12 cellular contexts compared by ENCODE assay signal in the genomic region with DNA sequence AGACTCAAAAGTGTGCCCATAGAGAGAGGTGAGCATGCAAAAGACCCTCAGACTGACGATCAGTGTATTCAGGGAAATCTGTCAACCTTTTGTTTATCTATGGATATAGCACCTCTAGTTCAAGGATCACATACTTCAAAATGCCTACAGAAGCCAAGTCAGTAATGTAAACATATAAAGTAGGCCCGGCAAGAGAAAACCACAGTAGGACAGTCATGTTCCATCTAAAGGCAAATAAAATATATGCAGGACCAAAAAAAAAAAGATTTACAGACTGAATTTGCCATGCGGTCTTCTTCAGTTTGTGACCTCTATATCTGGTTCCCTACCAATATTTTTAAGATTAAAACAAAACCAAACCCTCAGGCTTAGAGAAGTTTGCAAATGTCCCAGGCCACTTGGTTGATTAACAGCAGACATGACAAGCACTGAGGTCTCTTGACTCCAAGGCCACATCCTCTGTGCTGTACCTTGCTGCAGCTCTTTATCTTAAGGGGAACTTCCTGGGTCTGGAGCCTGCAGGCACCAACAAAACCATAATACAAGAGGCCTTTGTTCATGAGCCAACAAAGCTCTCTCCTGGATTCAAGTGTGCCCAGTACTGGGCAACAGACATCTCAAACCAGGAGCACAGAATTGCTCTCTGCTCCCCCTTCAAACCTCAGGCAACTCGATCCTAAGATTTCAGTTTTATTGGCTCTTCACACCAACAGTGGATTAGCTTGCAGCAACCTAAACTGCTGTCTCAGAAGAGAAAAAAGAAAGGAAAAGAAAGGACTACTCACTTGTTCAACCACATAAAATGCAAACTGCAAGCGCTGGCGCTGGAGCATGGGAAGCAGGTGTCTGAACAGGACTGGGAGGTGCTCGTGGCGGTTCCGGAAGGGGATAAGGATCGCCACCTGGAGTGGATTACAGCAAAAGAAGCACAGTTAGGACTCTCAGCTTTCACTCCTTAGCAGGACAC.
A peak's percentile ranks its signal among the peaks of the same experiment; 100 is the strongest.
DNase-seq lines count a peak whose midpoint lies in the region; ATAC-seq and TF ChIP-seq lines count a peak whose summit lies in the region.
"Had no signal": no experiment of that assay in that cellular context is flagged by ENCODE, and none has a peak within 500 bp of the region (broad histone marks: within the 10 kb centered on the region; RNA-seq: fewer than 3 reads in every experiment).

No MANE protein-coding gene starts in this region.

- in situ Hi-C loops in Panc1 (cut with HindIII; ENCODE audit: low pct_unique_long_range_greater_than_20kb, low sequenced_read_pairs) = no loop called here

- intact Hi-C loops in activated CD4-positive, alpha-beta memory T cell treated with anti-CD3 and anti-CD28 coated beads for 36 hours (cut with micrococcal nuclease) = no loop called here
- intact Hi-C loops in Panc1 (cut with micrococcal nuclease; ENCODE audit: unreplicated experiment) = no loop called here
- intact Hi-C loops in left colon (cut with DNase I, micrococcal nuclease) = no loop called here

- POLR2A ChIA-PET in activated CD4-positive, alpha-beta memory T cell treated with anti-CD3 and anti-CD28 coated beads, Interleukin-2, amount 10 ng/mL, durations not matched to agents 7 days and 5 days (lab: Charles Lee) = interaction anchor here (1.2 to 4.1 kb wide), 2 partner anchors 25 to 28 kb away, joined by 3 to 11 read pairs; no protein-coding TSS in a partner anchor
- POLR2A ChIA-PET in activated CD4-positive, alpha-beta memory T cell treated with anti-CD3 and anti-CD28 coated beads for 36 hours (lab: Charles Lee) = no interaction called here
- POLR2A ChIA-PET in Panc1 (lab: Charles Lee) = no interaction called here

- ATAC-seq in Panc1 (peak; percentile 60; the same call in 1 of the 2 replicates), left colon (peak; percentile 72)

- H3K4me3 ChIP-seq in Panc1 (ENCODE audit: low read depth in 2 of 2, low read length in 2 of 2) = no peak overlapping the region
- H3K4me3 ChIP-seq in subcutaneous abdominal adipose tissue (ENCODE audit: low read depth in 1 of 5, low read length in 5 of 5) = no peak overlapping the region

- peaks cover 10% of the 10 kb centered on the region for H3K4me1 ChIP-seq in Panc1 (ENCODE audit: control insufficient read depth, insufficient read depth, low read length)
- peaks cover 0 to 3% (median 0%) of the 10 kb centered on the region in 5 donors for H3K4me1 ChIP-seq in subcutaneous abdominal adipose tissue (ENCODE audit: control insufficient read depth in 5 of 5, insufficient read depth in 5 of 5, low read length in 5 of 5)

- H3K9me3 ChIP-seq in Panc1 (ENCODE audit: control insufficient read depth, insufficient read depth, low read depth, low read length) = no peaks in the 10 kb centered on the region
- no peaks in the 10 kb centered on the region for H3K9me3 ChIP-seq in subcutaneous abdominal adipose tissue (ENCODE audit: control insufficient read depth in 5 of 5, low read length in 5 of 5)

- H3K27ac Mint-ChIP-seq in activated CD4-positive, alpha-beta memory T cell treated with anti-CD3 and anti-CD28 coated beads, Interleukin-2, amount 10 ng/mL, durations not matched to agents 7 days and 5 days = peak overlapping the region; percentile 68
- H3K27ac Mint-ChIP-seq in activated CD4-positive, alpha-beta memory T cell treated with anti-CD3 and anti-CD28 coated beads for 36 hours = no peak overlapping the region

- DNase-seq in activated CD4-positive, alpha-beta memory T cell treated with anti-CD3 and anti-CD28 coated beads, Interleukin-2, amount 10 ng/mL, durations not matched to agents 7 days and 5 days = peak; percentile 36
- DNase-seq in activated CD4-positive, alpha-beta memory T cell treated with anti-CD3 and anti-CD28 coated beads for 36 hours = no peak
- DNase-seq in Panc1 (ENCODE audit: low read depth, low spot score) (no peak), left colon (peak; percentile 54 to 61), HuH-7.5 (ENCODE audit: low spot score) (no peak), UCSD-AML1 (lab: John Stamatoyannopoulos, UW; ENCODE audit: unreplicated experiment) (no peak), ureter (ENCODE audit: low spot score) (no peak)
- DNase-seq: GF-D8, kidney glomerular epithelial cell, NCI-H1694 had no signal

- H3K4me1 Mint-ChIP-seq in activated CD4-positive, alpha-beta memory T cell treated with anti-CD3 and anti-CD28 coated beads, Interleukin-2, amount 10 ng/mL, durations not matched to agents 7 days and 5 days = peaks cover 21% of the 10 kb centered on the region
- no peaks in the 10 kb centered on the region for H3K4me1 Mint-ChIP-seq in activated CD4-positive, alpha-beta memory T cell treated with anti-CD3 and anti-CD28 coated beads for 36 hours (ENCODE audit: low read depth)

- TF ChIP-seq CTCF in Panc1 (IDR thresholded peaks at IDR 0.05) = no peak

- H3K27ac ChIP-seq in Panc1 (ENCODE audit: low read length) (peak overlapping the region; percentile 31; the same call in 1 of the 2 replicates), subcutaneous abdominal adipose tissue (ENCODE audit: low read depth, low read length) (peak overlapping the region; percentile 15)
- H3K27ac ChIP-seq: HL-60 had no signal

- H3K36me3 Mint-ChIP-seq in activated CD4-positive, alpha-beta memory T cell treated with anti-CD3 and anti-CD28 coated beads, Interleukin-2, amount 10 ng/mL, durations not matched to agents 7 days and 5 days (ENCODE audit: low read depth) = peaks cover 47% of the 10 kb centered on the region
- H3K36me3 Mint-ChIP-seq in activated CD4-positive, alpha-beta memory T cell treated with anti-CD3 and anti-CD28 coated beads for 36 hours = peaks cover 37% of the 10 kb centered on the region

- BruUV-seq in Panc1 (replicated peaks; lab: Mats Ljungman, UMichigan) = no TSS peak

- CTCF ChIA-PET in activated CD4-positive, alpha-beta memory T cell treated with anti-CD3 and anti-CD28 coated beads, Interleukin-2, amount 10 ng/mL, durations not matched to agents 7 days and 5 days (lab: Charles Lee) = interaction anchor here (0.5 to 1.6 kb wide), 3 partner anchors 15 to 205 kb away, joined by 3 to 5 read pairs (median 3); no protein-coding TSS in a partner anchor
- CTCF ChIA-PET in activated CD4-positive, alpha-beta memory T cell treated with anti-CD3 and anti-CD28 coated beads for 36 hours (lab: Charles Lee) = interaction anchor here (1.5 to 1.6 kb wide), 2 partner anchors 204 to 430 kb away, joined by 3 to 4 read pairs; no protein-coding TSS in a partner anchor
- CTCF ChIA-PET in Panc1 (lab: Charles Lee) = no interaction called here

- H3K9ac ChIP-seq in subcutaneous abdominal adipose tissue (ENCODE audit: low read length in 5 of 5) = no peak overlapping the region

- H3K27me3 Mint-ChIP-seq in activated CD4-positive, alpha-beta memory T cell treated with anti-CD3 and anti-CD28 coated beads, Interleukin-2, amount 10 ng/mL, durations not matched to agents 7 days and 5 days = no peaks in the 10 kb centered on the region
- H3K27me3 Mint-ChIP-seq in activated CD4-positive, alpha-beta memory T cell treated with anti-CD3 and anti-CD28 coated beads for 36 hours = no peaks in the 10 kb centered on the region

- peaks cover 43% of the 10 kb centered on the region for H3K36me3 ChIP-seq in Panc1 (ENCODE audit: control insufficient read depth, insufficient read depth, low read length)
- peaks cover 48 to 84% (median 74%) of the 10 kb centered on the region in 5 donors for H3K36me3 ChIP-seq in subcutaneous abdominal adipose tissue (ENCODE audit: control insufficient read depth in 5 of 5, insufficient read depth in 5 of 5, low read length in 5 of 5)

- H3K4me3 Mint-ChIP-seq in activated CD4-positive, alpha-beta memory T cell treated with anti-CD3 and anti-CD28 coated beads, Interleukin-2, amount 10 ng/mL, durations not matched to agents 7 days and 5 days = no peak overlapping the region
- no peak overlapping the region for H3K4me3 Mint-ChIP-seq in activated CD4-positive, alpha-beta memory T cell treated with anti-CD3 and anti-CD28 coated beads for 36 hours

- H3K27me3 ChIP-seq in Panc1 (ENCODE audit: control insufficient read depth, insufficient read depth, low read length) = no peaks in the 10 kb centered on the region
- no peaks in the 10 kb centered on the region for H3K27me3 ChIP-seq in subcutaneous abdominal adipose tissue (ENCODE audit: control insufficient read depth in 5 of 5, insufficient read depth in 4 of 5, low read length in 5 of 5)

- H3K9me3 Mint-ChIP-seq in activated CD4-positive, alpha-beta memory T cell treated with anti-CD3 and anti-CD28 coated beads, Interleukin-2, amount 10 ng/mL, durations not matched to agents 7 days and 5 days = no peaks in the 10 kb centered on the region
- H3K9me3 Mint-ChIP-seq in activated CD4-positive, alpha-beta memory T cell treated with anti-CD3 and anti-CD28 coated beads for 36 hours = no peaks in the 10 kb centered on the region

Comparison
In these comparisons a context has a peak if more than half of its experiments do, and no peak if none do; other contexts are left out.
1. DNase-seq: peak in activated CD4-positive, alpha-beta memory T cell treated with anti-CD3 and anti-CD28 coated beads, Interleukin-2, amount 10 ng/mL, durations not matched to agents 7 days and 5 days (single experiment) and left colon (2 of 2); none in activated CD4-positive, alpha-beta memory T cell treated with anti-CD3 and anti-CD28 coated beads for 36 hours (single experiment), Panc1 (single experiment), HuH-7.5 (single experiment), UCSD-AML1 (single experiment) and ureter (single experiment).